ENCODE assay signal across 9 cellular contexts in the genomic region with DNA sequence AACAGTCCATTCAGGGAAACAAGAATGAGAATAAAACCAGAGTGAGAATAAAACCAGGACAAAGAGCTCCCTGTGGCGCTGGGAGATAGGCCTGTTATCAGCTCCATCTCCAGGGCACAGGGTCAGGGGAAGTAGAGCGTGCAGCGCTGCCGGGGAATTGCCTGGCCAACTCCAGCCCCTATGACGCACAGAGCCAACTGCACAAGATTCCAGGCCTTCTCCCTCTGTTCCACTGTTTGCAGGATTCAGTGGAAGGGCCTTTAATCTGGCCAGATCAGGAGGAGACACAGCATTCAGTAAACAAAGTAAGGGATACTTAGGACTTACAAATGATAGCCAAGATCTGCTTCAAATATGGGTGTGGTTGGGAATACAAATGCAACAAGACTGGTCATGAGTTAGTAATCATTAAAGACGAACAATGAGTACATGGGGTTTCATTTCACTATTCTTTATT. TPM values are rescaled to one million over a fixed set of nuclear protein-coding genes. Genes with fewer than 3 reads are reported as not detected.
A peak's percentile ranks its signal among the peaks of the same experiment; 100 is the strongest.
DNase-seq lines count a peak whose midpoint lies in the region; ATAC-seq lines count a peak whose summit lies in the region.
"Had no signal": no experiment of that assay in that cellular context is flagged by ENCODE, and none has a peak within 500 bp of the region (broad histone marks: within the 10 kb centered on the region; RNA-seq: fewer than 3 reads in every experiment).

No MANE protein-coding gene starts in this region.

- no peaks in the 10 kb centered on the region for H3K27me3 ChIP-seq in mesendoderm (ENCODE audit: insufficient read depth, low read length, poor library complexity)
- no peaks in the 10 kb centered on the region for H3K27me3 ChIP-seq in naive thymus-derived CD4-positive, alpha-beta T cell (ENCODE audit: control insufficient read depth in 2 of 2, insufficient read depth in 2 of 2, low read length in 2 of 2)

- no peak overlapping the region for H4K5ac ChIP-seq in mesendoderm (ENCODE audit: low read length)

- H3K9me3 Mint-ChIP-seq in naive thymus-derived CD4-positive, alpha-beta T cell: no peaks in the 10 kb centered on the region
- H3K9me3 Mint-ChIP-seq: H9 had no signal

- H3K4ac ChIP-seq in mesendoderm (ENCODE audit: low read depth, low read length): no peak overlapping the region

- peaks cover 51% of the 10 kb centered on the region for H3K79me2 ChIP-seq in mesendoderm (ENCODE audit: control insufficient read depth, insufficient read depth, low read length)

- CTCF ChIA-PET in naive thymus-derived CD4-positive, alpha-beta T cell (lab: Charles Lee): no interaction called here

- H2BK5ac ChIP-seq in mesendoderm (ENCODE audit: low read length): no peak overlapping the region

- DNase-seq in NCI-H2227 treated with DMSO at 0.1 percent for 48 hours (lab: John Stamatoyannopoulos, UW) (peak; percentile 82), ecto neural progenitor cell (ENCODE audit: low spot score) (peak; percentile 67), mesendoderm (peak; percentile 60), ureter (ENCODE audit: low spot score) (peak; percentile 69), NOMO-1 treated with dmso at 0.1 percent for 144 hours (lab: John Stamatoyannopoulos, UW; ENCODE audit: unreplicated experiment) (no peak), AML-193 (lab: John Stamatoyannopoulos, UW) (no peak)
- DNase-seq in naive thymus-derived CD4-positive, alpha-beta T cell: no peak
- DNase-seq: H9 had no signal

- peaks cover 42% of the 10 kb centered on the region for H3K79me1 ChIP-seq in mesendoderm (ENCODE audit: low read length)

- H3K36me3 ChIP-seq in mesendoderm (ENCODE audit: control insufficient read depth, insufficient read depth, low read length): peaks cover 21% of the 10 kb centered on the region
- no peaks in the 10 kb centered on the region for H3K36me3 ChIP-seq in naive thymus-derived CD4-positive, alpha-beta T cell (ENCODE audit: control insufficient read depth in 2 of 3, insufficient read depth in 3 of 3, low read length in 3 of 3)

- H3K4me3 Mint-ChIP-seq in naive thymus-derived CD4-positive, alpha-beta T cell: no peak overlapping the region
- H3K4me3 Mint-ChIP-seq: H9 had no signal

- no peak overlapping the region for H2BK15ac ChIP-seq in mesendoderm (replicated peaks; ENCODE audit: low read depth)

- H3K56ac ChIP-seq in mesendoderm (ENCODE audit: low read length): peak overlapping the region; percentile 39

- H3K27ac ChIP-seq in mesendoderm (ENCODE audit: low read depth, low read length): no peak overlapping the region
- H3K27ac ChIP-seq in naive thymus-derived CD4-positive, alpha-beta T cell (ENCODE audit: low read depth, low read length): no peak overlapping the region

- no peak for ATAC-seq in naive thymus-derived CD4-positive, alpha-beta T cell
- ATAC-seq in GM18873 (IDR thresholded peaks at IDR 0.05; ENCODE audit: low FRiP score, unreplicated experiment): no peak

- no peaks in the 10 kb centered on the region for H3K9me3 ChIP-seq in naive thymus-derived CD4-positive, alpha-beta T cell (ENCODE audit: control insufficient read depth in 2 of 3, low read length in 3 of 3)

- intact Hi-C loops in naive thymus-derived CD4-positive, alpha-beta T cell (cut with micrococcal nuclease): loop anchor here in 1 of 2 donors (5.0 kb wide), 3 partner anchors 50 to 305 kb away; a partner anchor contains a TSS

- POLR2A ChIA-PET in naive thymus-derived CD4-positive, alpha-beta T cell (lab: Charles Lee): no interaction called here

- no CpG with 5 or more reads among the region's 6 CpGs for WGBS in mesendoderm (ENCODE audit: extremely low coverage, insufficient coverage, low lambda C conversion rate)

- peaks cover 0 to 5% (median 0%) of the 10 kb centered on the region in 5 donors for H3K36me3 Mint-ChIP-seq in naive thymus-derived CD4-positive, alpha-beta T cell

- peaks cover 5 to 52% (median 12%) of the 10 kb centered on the region in 5 donors for H3K27me3 Mint-ChIP-seq in naive thymus-derived CD4-positive, alpha-beta T cell

- H3K27ac Mint-ChIP-seq in naive thymus-derived CD4-positive, alpha-beta T cell: peak overlapping the region in 1 of 9 donors; percentile 41

- peaks cover 14% of the 10 kb centered on the region for H3K4me1 ChIP-seq in mesendoderm (ENCODE audit: control insufficient read depth, low read depth, low read length)
- peaks cover 6 to 9% of the 10 kb centered on the region in 2 donors for H3K4me1 ChIP-seq in naive thymus-derived CD4-positive, alpha-beta T cell (ENCODE audit: control insufficient read depth in 2 of 2, insufficient read depth in 2 of 2, low read length in 2 of 2)

- H2BK120ac ChIP-seq in mesendoderm (ENCODE audit: low read depth, low read length): no peak overlapping the region

- H3K4me2 ChIP-seq in mesendoderm (ENCODE audit: low read length): no peak overlapping the region

- H3K23ac ChIP-seq in mesendoderm (ENCODE audit: low read length): no peak overlapping the region

- peaks cover 13 to 21% (median 17%) of the 10 kb centered on the region in 7 donors for H3K4me1 Mint-ChIP-seq in naive thymus-derived CD4-positive, alpha-beta T cell

- no peak overlapping the region for H4K8ac ChIP-seq in mesendoderm (ENCODE audit: low read depth, low read length)

- no peak overlapping the region for H3K4me3 ChIP-seq in mesendoderm (ENCODE audit: low read length)
- no peak overlapping the region for H3K4me3 ChIP-seq in naive thymus-derived CD4-positive, alpha-beta T cell (ENCODE audit: low read length)

- peak overlapping the region; percentile 33 for H3K9ac ChIP-seq in mesendoderm (ENCODE audit: low read length)

- no peak overlapping the region for H3K18ac ChIP-seq in mesendoderm (ENCODE audit: low read length)

- no peak overlapping the region for H2AK5ac ChIP-seq in mesendoderm (ENCODE audit: low read length)

RNA-seq across cellular contexts. Expression of a gene that starts 49.4 kb away (rescaled TPM):
- 201 TPM for polyA plus RNA-seq in mesendoderm (2013, experiment 1 of 2)
- polyA plus RNA-seq in mesendoderm (2013, experiment 2 of 2): 194 TPM
- 57.7 TPM for total RNA-seq in ureter
- total RNA-seq in naive thymus-derived CD4-positive, alpha-beta T cell: 1 to 10 TPM in 3 of 5 experiments, under 1 TPM in 1, not detected in 1; 0.29 to 3.5 (median 2.5) TPM
- under 1 TPM in 1 of 2 donors, not detected in 1; 0.70 TPM for polyA plus RNA-seq in naive thymus-derived CD4-positive, alpha-beta T cell

Comparison
In these comparisons a context has a peak if more than half of its experiments do, and no peak if none do; other contexts are left out.
1. DNase-seq: peak in NCI-H2227 treated with DMSO at 0.1 percent for 48 hours (single experiment), ecto neural progenitor cell (single experiment), mesendoderm (single experiment) and ureter (single experiment); none in NOMO-1 treated with dmso at 0.1 percent for 144 hours (single experiment), naive thymus-derived CD4-positive, alpha-beta T cell (0 of 9) and AML-193 (0 of 2).
2. RNA of a gene that starts 49.4 kb away (total RNA-seq): 57.7 TPM in ureter (single experiment); 0.29 to 3.5 TPM in naive thymus-derived CD4-positive, alpha-beta T cell; every median in the first group is over 10 times any median in the second.